In genomic region chr10:131487822-131488221, GRCh38 we compare ENCODE assay signal across 19 cellular contexts.
"Had no signal": no experiment of that assay in that cellular context is flagged by ENCODE, and none has a peak within 500 bp of the region (broad histone marks: within the 10 kb centered on the region; RNA-seq: fewer than 3 reads in every experiment).

No MANE protein-coding gene starts in this region.

- H3K4me1 ChIP-seq: gastrocnemius medialis, heart right ventricle, suprapubic skin, thyroid gland had no signal

- H3K4me2 ChIP-seq: smooth muscle cell had no signal

- DNase-seq: cortex of kidney; dorsolateral prefrontal cortex; effector CD8-positive, alpha-beta T cell; gastrocnemius medialis; heart right ventricle; hypothalamus; islet precursor cell; mammary epithelial cell; naive thymus-derived CD4-positive, alpha-beta T cell; posterior cingulate gyrus; right cardiac atrium; stimulated activated CD4-positive, alpha-beta T cell treated with anti-CD3 and anti-CD28 coated beads, Interleukin-2, amount 100 ng/mL, for 48 hours; stimulated activated naive CD4-positive, alpha-beta T cell treated with Interleukin-2 at 50 U/mL for 16 hours; thyroid gland had no signal

- H3K27ac Mint-ChIP-seq: naive thymus-derived CD4-positive, alpha-beta T cell; type B pancreatic cell had no signal

- H3K9me3 Mint-ChIP-seq: type B pancreatic cell had no signal

- H3K9me3 ChIP-seq: gastrocnemius medialis, heart right ventricle, suprapubic skin, thyroid gland had no signal

- H3K36me3 ChIP-seq: gastrocnemius medialis, heart right ventricle, suprapubic skin, thyroid gland had no signal

- H3K27me3 ChIP-seq: dorsolateral prefrontal cortex, gastrocnemius medialis, thyroid gland had no signal

- H3K4me1 Mint-ChIP-seq: naive thymus-derived CD4-positive, alpha-beta T cell had no signal

- H3K36me3 Mint-ChIP-seq: type B pancreatic cell had no signal

- H3K4me3 Mint-ChIP-seq: naive thymus-derived CD4-positive, alpha-beta T cell; type B pancreatic cell had no signal

- ATAC-seq: esophagus mucosa; gastrocnemius medialis; heart right ventricle; left lobe of liver; naive thymus-derived CD4-positive, alpha-beta T cell; right cardiac atrium had no signal

- H3K27ac ChIP-seq: dorsolateral prefrontal cortex, gastrocnemius medialis, heart right ventricle, suprapubic skin, thyroid gland had no signal

- H3K27me3 Mint-ChIP-seq: type B pancreatic cell had no signal

- H3K4me3 ChIP-seq: dorsolateral prefrontal cortex, gastrocnemius medialis, heart right ventricle, smooth muscle cell, suprapubic skin, thyroid gland had no signal
